ENCODE assay signal across 1 cellular context in genomic region chr16:50986453-50986852, GRCh38.
TF ChIP-seq lines count a peak whose summit lies in the region.

No MANE protein-coding gene starts in this region.

TF ChIP-seq in HepG2, 621 proteins besides CTCF, POLR2A, EP300 and RAD21:
- TF ChIP-seq RERE (CRISPR knock-in tag; IDR thresholded peaks at IDR 0.05; ENCODE audit: low read depth) (no peak), RBAK (CRISPR knock-in tag; IDR thresholded peaks at IDR 0.05) (peak; percentile 77; the same call in 1 of the 2 replicates)
